3 cellular contexts compared by ENCODE assay signal in genomic region chr16:54801445-54801844, GRCh38.
TF ChIP-seq lines count a peak whose summit lies in the region.

No MANE protein-coding gene starts in this region.

TF ChIP-seq in HepG2, 621 proteins besides CTCF, POLR2A, EP300 and RAD21:
- TF ChIP-seq ZC3H13 (CRISPR knock-in tag; IDR thresholded peaks at IDR 0.05) (no peak), ZNF563 (CRISPR knock-in tag; IDR thresholded peaks at IDR 0.05) (no peak), KLF16 (CRISPR knock-in tag; IDR thresholded peaks at IDR 0.05) (no peak), MAFK (conservative IDR thresholded peaks at IDR 0.05 in 1 of 2, IDR thresholded peaks at IDR 0.05 in 1 of 2; ENCODE audit: low read length in 2 of 2) (peak; percentile 57 to 70), MAFF (IDR thresholded peaks at IDR 0.05; ENCODE audit: low read depth, low read length) (peak; percentile 57)

TF ChIP-seq in A549, 52 proteins besides CTCF, POLR2A, EP300 and RAD21:
- TF ChIP-seq MAFK (IDR thresholded peaks at IDR 0.05; ENCODE audit: partially characterized antibody) (peak; percentile 16), E2F6 (IDR thresholded peaks at IDR 0.05; ENCODE audit: borderline replicate concordance, low read depth) (no peak)

TF ChIP-seq in K562, 482 proteins besides CTCF, POLR2A, EP300 and RAD21:
- TF ChIP-seq ZNF778 (CRISPR knock-in tag; IDR thresholded peaks at IDR 0.05) (no peak), RFX5 (IDR thresholded peaks at IDR 0.05; ENCODE audit: low read depth, low read length) (no peak), ZNF354B (CRISPR knock-in tag; IDR thresholded peaks at IDR 0.05) (no peak), CBFA2T3 (IDR thresholded peaks at IDR 0.05) (no peak), ZNF316 (IDR thresholded peaks at IDR 0.05) (0 out of 2 replicates have a peak, but pooled peaks have one; percentile 16), ZNF507 (tag; conservative IDR thresholded peaks at IDR 0.05) (no peak), CREBBP (IDR thresholded peaks at IDR 0.05; ENCODE audit: low read depth, low read length) (no peak), ZNF518B (CRISPR knock-in tag; IDR thresholded peaks at IDR 0.05) (no peak)
